In the genomic region with DNA sequence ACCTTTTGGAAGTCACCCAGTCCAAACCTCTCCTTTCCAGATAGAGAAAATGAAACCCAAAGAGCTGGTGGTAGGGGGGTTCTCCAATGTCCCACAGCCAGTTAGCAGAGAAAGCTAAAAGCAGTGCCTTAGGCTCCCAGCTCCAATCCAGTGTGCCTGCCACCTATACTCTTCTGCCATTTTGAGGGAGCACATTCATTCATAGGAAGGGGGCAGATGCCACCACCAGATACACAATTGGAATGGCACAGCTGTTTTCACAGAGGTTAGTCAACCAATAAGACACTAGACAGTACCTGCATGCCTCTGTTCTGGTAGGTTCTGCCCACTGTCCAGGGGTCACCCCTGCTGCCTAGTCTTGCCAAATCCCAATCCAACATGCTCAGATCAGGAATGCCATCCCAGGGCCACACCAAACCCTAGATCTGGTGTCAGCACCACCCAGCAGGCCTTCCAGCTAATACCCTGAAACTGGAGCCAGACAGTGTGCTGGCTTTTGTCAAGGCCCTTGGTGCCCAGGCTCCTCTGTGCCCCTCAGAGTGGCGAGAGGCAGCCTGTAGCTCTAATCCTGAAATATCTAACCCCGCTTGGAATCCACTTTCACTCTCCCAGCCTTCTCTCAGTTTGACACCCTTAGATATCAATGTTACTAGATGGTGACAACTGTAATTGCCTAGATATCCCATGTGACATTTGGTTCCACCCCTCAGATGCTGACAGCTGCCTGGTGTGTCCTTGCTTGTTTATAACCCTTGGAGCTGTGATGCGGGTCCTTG, we compare ENCODE assay signal across 26 cellular contexts.
A peak's percentile ranks its signal among the peaks of the same experiment; 100 is the strongest.
DNase-seq lines count a peak whose midpoint lies in the region; ATAC-seq and TF ChIP-seq lines count a peak whose summit lies in the region.
"Had no signal": no experiment of that assay in that cellular context is flagged by ENCODE, and none has a peak within 500 bp of the region (broad histone marks: within the 10 kb centered on the region; RNA-seq: fewer than 3 reads in every experiment).

No MANE protein-coding gene starts in this region.

- no peak for TF ChIP-seq POLR2A in uterus (IDR thresholded peaks at IDR 0.05)

- H3K27me3 ChIP-seq in subcutaneous abdominal adipose tissue (ENCODE audit: control insufficient read depth in 5 of 5, insufficient read depth in 4 of 5, low read length in 5 of 5) (no peaks in the 10 kb centered on the region), uterus (no peaks in the 10 kb centered on the region), mesenchymal stem cell (ENCODE audit: control insufficient read depth in 1 of 2, insufficient read depth in 1 of 2, low read length in 2 of 2) (no peaks in the 10 kb centered on the region)
- H3K27me3 ChIP-seq: gastroesophageal sphincter, sigmoid colon, SJSA1 had no signal

- peak overlapping the region; percentile 28 for H3K27ac Mint-ChIP-seq in activated T-cell treated with anti-CD3 and anti-CD28 coated beads, Interleukin-2, amount 50 U/mL, for 72 hours
- peak overlapping the region; percentile 69 to 100 for H3K27ac Mint-ChIP-seq in natural killer cell treated with Interleukin-12 subunit alpha and Interleukin-12 subunit beta and Interleukin-15 and Interleukin-18, amount 100 ng/mL, for 72 hours
- H3K27ac Mint-ChIP-seq in WTC11: no peak overlapping the region
- H3K27ac Mint-ChIP-seq: CD14-positive monocyte had no signal

- no peak overlapping the region for H2BK120ac ChIP-seq in mesenchymal stem cell (ENCODE audit: low read depth, low read length)

- H3K4ac ChIP-seq in mesenchymal stem cell (ENCODE audit: low read depth in 1 of 2, low read length in 2 of 2): no peak overlapping the region

- POLR2A ChIA-PET in WTC11 (lab: Charles Lee): no interaction called here

- H3K18ac ChIP-seq in mesenchymal stem cell (ENCODE audit: low read depth in 1 of 2, low read length in 2 of 2): no peak overlapping the region

- no peak overlapping the region for H3K4me3 ChIP-seq in subcutaneous abdominal adipose tissue (ENCODE audit: low read depth in 1 of 5, low read length in 5 of 5)
- no peak overlapping the region for H3K4me3 ChIP-seq in uterus
- no peak overlapping the region for H3K4me3 ChIP-seq in mesenchymal stem cell (ENCODE audit: insufficient read depth in 1 of 2, low read depth in 1 of 2, low read length in 2 of 2)
- H3K4me3 ChIP-seq: gastroesophageal sphincter, sigmoid colon, SJSA1 had no signal

- no peak overlapping the region for H2BK12ac ChIP-seq in mesenchymal stem cell (ENCODE audit: low read length in 2 of 2)

- H3K23ac ChIP-seq in mesenchymal stem cell (ENCODE audit: low read length in 2 of 2): no peak overlapping the region

- no peaks in the 10 kb centered on the region for H3K9me3 ChIP-seq in subcutaneous abdominal adipose tissue (ENCODE audit: control insufficient read depth in 5 of 5, low read length in 5 of 5)
- H3K9me3 ChIP-seq in uterus: no peaks in the 10 kb centered on the region
- H3K9me3 ChIP-seq in mesenchymal stem cell (ENCODE audit: control insufficient read depth, low read length): no peaks in the 10 kb centered on the region
- H3K9me3 ChIP-seq: gastroesophageal sphincter, sigmoid colon, SJSA1 had no signal

- H2BK15ac ChIP-seq in mesenchymal stem cell (ENCODE audit: low read depth, poor library complexity, severe bottlenecking): no peak overlapping the region

- H2BK5ac ChIP-seq in mesenchymal stem cell (ENCODE audit: low read depth, low read length, poor library complexity, severe bottlenecking): no peak overlapping the region

- H3K36me3 Mint-ChIP-seq in activated T-cell treated with anti-CD3 and anti-CD28 coated beads, Interleukin-2, amount 50 U/mL, for 72 hours (ENCODE audit: insufficient read depth in 2 of 2): peaks cover 1 to 4% of the 10 kb centered on the region in 2 donors
- peaks cover 54% of the 10 kb centered on the region for H3K36me3 Mint-ChIP-seq in natural killer cell treated with Interleukin-12 subunit alpha and Interleukin-12 subunit beta and Interleukin-15 and Interleukin-18, amount 100 ng/mL, for 72 hours
- H3K36me3 Mint-ChIP-seq in WTC11: no peaks in the 10 kb centered on the region
- H3K36me3 Mint-ChIP-seq: CD14-positive monocyte had no signal

- 98% methylated on average over 3 of the region's 3 CpGs for WGBS in mesenchymal stem cell

- H3K4me2 ChIP-seq in mesenchymal stem cell (ENCODE audit: low read length, poor library complexity, severe bottlenecking): no peak overlapping the region

- no peak overlapping the region for H4K91ac ChIP-seq in mesenchymal stem cell (ENCODE audit: low read length)

- H2AK5ac ChIP-seq in mesenchymal stem cell (ENCODE audit: low read length, severe bottlenecking): no peak overlapping the region

- no peak for DNase-seq in activated T-cell treated with anti-CD3 and anti-CD28 coated beads, Interleukin-2, amount 50 U/mL, for 72 hours
- DNase-seq in activated T-cell treated with anti-CD3 and anti-CD28 coated beads, Interleukin-2, amount 50 U/mL, for 48 hours: no peak
- DNase-seq in left cardiac atrium: no peak
- DNase-seq in natural killer cell treated with Interleukin-12 subunit alpha and Interleukin-12 subunit beta and Interleukin-15 and Interleukin-18, amount 100 ng/mL, for 72 hours (ENCODE audit: low spot score): no peak
- no peak for DNase-seq in uterus
- no peak for DNase-seq in mesenchymal stem cell
- DNase-seq in WTC11 (ENCODE audit: low spot score): no peak
- DNase-seq: activated CD4-positive, alpha-beta T cell treated with anti-CD3 and anti-CD28 coated beads for 48 hours; activated effector memory CD4-positive, alpha-beta T cell treated with anti-CD3 and anti-CD28 coated beads, Interleukin-2, amount 50 U/mL, for 16 hours; activated T-cell treated with anti-CD3 and anti-CD28 coated beads for 4 hours; DMS79; hippocampal formation; NCI-H1092; NCI-H1694; NCI-H446; NCI-H748 treated with DMSO at 0.1 percent for 48 hours; sigmoid colon; stimulated activated CD4-positive, alpha-beta T cell treated with anti-CD3 and anti-CD28 coated beads, Interleukin-15, amount 100 ng/mL, for 24 hours; stimulated activated CD4-positive, alpha-beta T cell treated with anti-CD3 and anti-CD28 coated beads, Interleukin-4, amount 100 ng/mL, for 4 hours; T1000; WERI-Rb-1 had no signal

- H2AFZ ChIP-seq in mesenchymal stem cell (ENCODE audit: low read depth, low read length): no peak overlapping the region

- H3K14ac ChIP-seq in mesenchymal stem cell (ENCODE audit: low read length in 2 of 2): no peak overlapping the region

- no peak overlapping the region for H3K4me3 Mint-ChIP-seq in activated T-cell treated with anti-CD3 and anti-CD28 coated beads, Interleukin-2, amount 50 U/mL, for 72 hours
- no peak overlapping the region for H3K4me3 Mint-ChIP-seq in natural killer cell treated with Interleukin-12 subunit alpha and Interleukin-12 subunit beta and Interleukin-15 and Interleukin-18, amount 100 ng/mL, for 72 hours
- no peak overlapping the region for H3K4me3 Mint-ChIP-seq in WTC11
- H3K4me3 Mint-ChIP-seq: CD14-positive monocyte had no signal

- no peak overlapping the region for H4K8ac ChIP-seq in mesenchymal stem cell (ENCODE audit: low read length)

- H3K4me1 ChIP-seq in subcutaneous abdominal adipose tissue (ENCODE audit: control insufficient read depth in 5 of 5, insufficient read depth in 5 of 5, low read length in 5 of 5): peaks cover 0 to 22% (median 4%) of the 10 kb centered on the region in 5 donors
- H3K4me1 ChIP-seq in uterus: peaks cover 0 to 11% of the 10 kb centered on the region in 2 donors
- no peaks in the 10 kb centered on the region for H3K4me1 ChIP-seq in mesenchymal stem cell (ENCODE audit: control insufficient read depth, insufficient read depth, low read depth, low read length)
- H3K4me1 ChIP-seq: SJSA1 had no signal

- intact Hi-C loops in left cardiac atrium (cut with DNase I): loop anchor here in 1 of 2 donors (5.0 kb wide), 1 partner anchor 105 kb away; no protein-coding TSS in a partner anchor
- intact Hi-C loops in uterus (cut with DNase I; ENCODE audit: low total_unique reads): no loop called here

- peaks cover 18% of the 10 kb centered on the region for H3K4me1 Mint-ChIP-seq in activated T-cell treated with anti-CD3 and anti-CD28 coated beads, Interleukin-2, amount 50 U/mL, for 72 hours (ENCODE audit: low read depth)
- H3K4me1 Mint-ChIP-seq in natural killer cell treated with Interleukin-12 subunit alpha and Interleukin-12 subunit beta and Interleukin-15 and Interleukin-18, amount 100 ng/mL, for 72 hours (ENCODE audit: low read depth in 2 of 2): peaks cover 60 to 75% of the 10 kb centered on the region in 2 donors
- H3K4me1 Mint-ChIP-seq in WTC11: peaks cover 24% of the 10 kb centered on the region
- H3K4me1 Mint-ChIP-seq: CD14-positive monocyte had no signal

- TF ChIP-seq CTCF in uterus (IDR thresholded peaks at IDR 0.05): no peak
- no peak for TF ChIP-seq CTCF in WTC11 (IDR thresholded peaks at IDR 0.05)

- no peaks in the 10 kb centered on the region for H3K79me1 ChIP-seq in mesenchymal stem cell (replicated peaks; ENCODE audit: low read length, poor library complexity, severe bottlenecking)

- no peaks in the 10 kb centered on the region for H3K27me3 Mint-ChIP-seq in activated T-cell treated with anti-CD3 and anti-CD28 coated beads, Interleukin-2, amount 50 U/mL, for 72 hours (ENCODE audit: low read depth)
- H3K27me3 Mint-ChIP-seq in natural killer cell treated with Interleukin-12 subunit alpha and Interleukin-12 subunit beta and Interleukin-15 and Interleukin-18, amount 100 ng/mL, for 72 hours: no peaks in the 10 kb centered on the region
- H3K27me3 Mint-ChIP-seq in WTC11 (ENCODE audit: low read depth): no peaks in the 10 kb centered on the region

- CTCF ChIA-PET in WTC11 (lab: Charles Lee): interaction anchor here (0.6 kb wide), 1 partner anchor 276 kb away, joined by 4 read pairs; no protein-coding TSS in a partner anchor

- no peak for ATAC-seq in activated T-cell treated with anti-CD3 and anti-CD28 coated beads, Interleukin-2, amount 50 U/mL, for 72 hours (replicated peaks in 1 of 2)
- ATAC-seq in left cardiac atrium: peak; percentile 62 to 84
- ATAC-seq in natural killer cell treated with Interleukin-12 subunit alpha and Interleukin-12 subunit beta and Interleukin-15 and Interleukin-18, amount 100 ng/mL, for 72 hours: no peak
- no peak for ATAC-seq in WTC11
- ATAC-seq: gastroesophageal sphincter had no signal

- H3K9me3 Mint-ChIP-seq in activated T-cell treated with anti-CD3 and anti-CD28 coated beads, Interleukin-2, amount 50 U/mL, for 72 hours: no peaks in the 10 kb centered on the region
- no peaks in the 10 kb centered on the region for H3K9me3 Mint-ChIP-seq in natural killer cell treated with Interleukin-12 subunit alpha and Interleukin-12 subunit beta and Interleukin-15 and Interleukin-18, amount 100 ng/mL, for 72 hours
- H3K9me3 Mint-ChIP-seq in WTC11: no peaks in the 10 kb centered on the region

- H3K27ac ChIP-seq in subcutaneous abdominal adipose tissue (ENCODE audit: low read depth, low read length) (peak overlapping the region; percentile 32), uterus (no peak overlapping the region), mesenchymal stem cell (ENCODE audit: low read length, poor library complexity, severe bottlenecking) (no peak overlapping the region)
- H3K27ac ChIP-seq: 22Rv1, sigmoid colon, SJSA1, WERI-Rb-1 had no signal

- H3K36me3 ChIP-seq in subcutaneous abdominal adipose tissue (ENCODE audit: control insufficient read depth in 5 of 5, insufficient read depth in 5 of 5, low read length in 5 of 5): peaks cover 39 to 82% (median 56%) of the 10 kb centered on the region in 5 donors
- H3K36me3 ChIP-seq in uterus: no peaks in the 10 kb centered on the region
- H3K36me3 ChIP-seq in mesenchymal stem cell (ENCODE audit: control insufficient read depth in 1 of 2, insufficient read depth in 2 of 2, low read depth in 1 of 2, low read length in 2 of 2): peaks cover 15 to 93% of the 10 kb centered on the region in 2 experiments
- H3K36me3 ChIP-seq: WERI-Rb-1 had no signal

- no peak overlapping the region for H3K9ac ChIP-seq in subcutaneous abdominal adipose tissue (ENCODE audit: low read length in 5 of 5)
- H3K9ac ChIP-seq in mesenchymal stem cell (ENCODE audit: low read length): no peak overlapping the region

Comparison
In these comparisons a context has a peak if more than half of its experiments do, and no peak if none do; other contexts are left out.
1. ATAC-seq: peak in left cardiac atrium (2 of 2); none in activated T-cell treated with anti-CD3 and anti-CD28 coated beads, Interleukin-2, amount 50 U/mL, for 72 hours (0 of 2), natural killer cell treated with Interleukin-12 subunit alpha and Interleukin-12 subunit beta and Interleukin-15 and Interleukin-18, amount 100 ng/mL, for 72 hours (0 of 2) and WTC11 (single experiment).